ENCODE assay signal across 7 cellular contexts in genomic region chr18:5987217-5987616, GRCh38.
"Had no signal": no experiment of that assay in that cellular context is flagged by ENCODE, and none has a peak within 500 bp of the region (broad histone marks: within the 10 kb centered on the region; RNA-seq: fewer than 3 reads in every experiment).

No MANE protein-coding gene starts in this region.

- DNase-seq: GOT3, H7, HFFc6, KBM-7 had no signal

- H3K4me3 Mint-ChIP-seq: HFFc6, IgD-negative memory B cell had no signal

- H3K36me3 ChIP-seq: HAP-1 had no signal

- H3K27ac ChIP-seq: HL-60 had no signal

- H3K9me3 Mint-ChIP-seq: IgD-negative memory B cell had no signal

- H3K27ac Mint-ChIP-seq: HFFc6, IgD-negative memory B cell had no signal

- H3K4me1 ChIP-seq: HAP-1 had no signal

- H3K9me3 ChIP-seq: HAP-1 had no signal

- H3K4me3 ChIP-seq: HAP-1 had no signal

- H3K36me3 Mint-ChIP-seq: IgD-negative memory B cell had no signal
